Comparison of ENCODE assay signal across 1 cellular context in genomic region chr6:31446481-31446880, GRCh38.
TF ChIP-seq lines count a peak whose summit lies in the region.

No MANE protein-coding gene starts in this region.

TF ChIP-seq in IMR-90, 13 proteins besides CTCF, POLR2A, EP300 and RAD21 (continued from another document):
- no peak for TF ChIP-seq FOS (IDR thresholded peaks at IDR 0.05; ENCODE audit: low read depth, low read length)
- TF ChIP-seq RFX5 (IDR thresholded peaks at IDR 0.05; ENCODE audit: low read depth, low read length) = no peak
- no peak for TF ChIP-seq ELK1 (IDR thresholded peaks at IDR 0.05; ENCODE audit: borderline replicate concordance, low read depth, low read length)
- no peak for TF ChIP-seq SMC3 (IDR thresholded peaks at IDR 0.05; ENCODE audit: low read depth, low read length)
- no peak for TF ChIP-seq MAFK (IDR thresholded peaks at IDR 0.05; ENCODE audit: low read depth, low read length)
- TF ChIP-seq NFE2L2 (IDR thresholded peaks at IDR 0.05; ENCODE audit: low read depth, low read length) = no peak
- TF ChIP-seq BHLHE40 (IDR thresholded peaks at IDR 0.05; ENCODE audit: low read depth, low read length) = no peak
- no peak for TF ChIP-seq CEBPB (IDR thresholded peaks at IDR 0.05; ENCODE audit: low read depth, low read length)
- TF ChIP-seq USF2 (IDR thresholded peaks at IDR 0.05; ENCODE audit: low read depth, low read length) = no peak
